Comparison of ENCODE assay signal across 25 cellular contexts in the genomic region with DNA sequence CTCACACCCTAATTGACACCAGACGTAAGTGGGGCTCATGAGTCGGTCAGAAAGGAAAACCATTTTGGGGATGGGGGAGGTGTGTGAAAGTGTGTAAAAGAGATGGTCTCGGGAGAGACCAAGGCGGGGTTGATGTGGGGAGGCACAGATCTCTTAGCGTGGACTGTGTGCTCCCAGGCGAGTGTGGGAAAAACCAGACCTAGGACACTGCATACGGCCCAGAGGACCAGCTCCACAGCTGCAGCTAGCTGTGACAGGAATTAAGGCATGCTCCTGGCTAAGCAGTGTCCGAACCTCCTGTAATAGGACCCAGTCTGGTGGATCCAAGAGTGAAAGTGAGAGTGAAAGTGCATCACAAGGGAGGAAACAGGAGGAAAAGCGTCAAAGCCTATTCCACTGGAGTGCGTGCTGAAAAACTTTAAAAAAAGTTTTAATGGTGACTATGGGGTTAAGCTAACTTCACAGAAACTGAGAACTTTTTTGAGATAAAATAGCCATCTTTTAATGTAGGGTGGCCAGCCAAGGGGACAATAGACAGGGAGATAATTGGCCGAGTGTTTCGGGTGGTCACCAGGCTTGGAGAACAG. TPM values are rescaled to one million over a fixed set of nuclear protein-coding genes. Genes with fewer than 3 reads are reported as not detected.
A peak's percentile ranks its signal among the peaks of the same experiment; 100 is the strongest.
DNase-seq lines count a peak whose midpoint lies in the region; ATAC-seq, FAIRE-seq and TF ChIP-seq lines count a peak whose summit lies in the region.
"Had no signal": no experiment of that assay in that cellular context is flagged by ENCODE, and none has a peak within 500 bp of the region (broad histone marks: within the 10 kb centered on the region; RNA-seq: fewer than 3 reads in every experiment).

No MANE protein-coding gene starts in this region.

- H2AFZ ChIP-seq in K562 (ENCODE audit: low read depth, low read length), result peak overlapping the region; percentile 79
- H2AFZ ChIP-seq: GM23338 had no signal

- no peak for TF ChIP-seq EP300 in K562 (IDR thresholded peaks at IDR 0.05; ENCODE audit: low read length)
- TF ChIP-seq EP300 in tibial nerve (IDR thresholded peaks at IDR 0.05), result no peak

- peaks cover 50% of the 10 kb centered on the region for H3K9me3 Mint-ChIP-seq in T-helper 2 cell treated with Interferon-gamma antibody and Interleukin-4, amounts not matched to agents 5 μg/mL and 100 μg/mL, for 36 hours
- H3K9me3 Mint-ChIP-seq in natural killer cell, result peaks cover 0 to 5% of the 10 kb centered on the region in 2 donors

- TF ChIP-seq CTCF in K562 (IDR thresholded peaks at IDR 0.05 in 2 of 3, conservative IDR thresholded peaks at IDR 0.05 in 1 of 3; ENCODE audit: insufficient read depth in 2 of 3, low read depth in 1 of 3, low read length in 3 of 3) (no peak), natural killer cell (IDR thresholded peaks at IDR 0.05) (no peak), adrenal gland (IDR thresholded peaks at IDR 0.05) (no peak), tibial nerve (IDR thresholded peaks at IDR 0.05) (no peak)

- H3K9me1 ChIP-seq in K562 (ENCODE audit: control insufficient read depth, insufficient read depth, low read length), result no peaks in the 10 kb centered on the region

- H3K27me3 ChIP-seq in K562 (ENCODE audit: control insufficient read depth in 2 of 2, insufficient read depth in 2 of 2, low read length in 2 of 2), result no peaks in the 10 kb centered on the region
- H3K27me3 ChIP-seq in adrenal gland, result no peaks in the 10 kb centered on the region
- no peaks in the 10 kb centered on the region for H3K27me3 ChIP-seq in tibial nerve
- H3K27me3 ChIP-seq: BE2C, MG63 had no signal

- H3K36me3 ChIP-seq in K562 (ENCODE audit: control insufficient read depth, insufficient read depth, low read length) (no peaks in the 10 kb centered on the region), adrenal gland (replicated peaks in 1 of 2) (no peaks in the 10 kb centered on the region), tibial nerve (no peaks in the 10 kb centered on the region)
- H3K36me3 ChIP-seq: BE2C, HAP-1, MG63 had no signal

- no peak overlapping the region for H3K9ac ChIP-seq in K562 (ENCODE audit: insufficient read depth in 1 of 2, low read depth in 2 of 2, low read length in 2 of 2)

- no peaks in the 10 kb centered on the region for H4K20me1 ChIP-seq in K562 (replicated peaks; ENCODE audit: control insufficient read depth, insufficient read depth, low read length)

- H3K4me3 Mint-ChIP-seq in T-helper 2 cell treated with Interferon-gamma antibody and Interleukin-4, amounts not matched to agents 5 μg/mL and 100 μg/mL, for 36 hours, result peak overlapping the region; percentile 40
- peak overlapping the region; percentile 7 for H3K4me3 Mint-ChIP-seq in natural killer cell
- H3K4me3 Mint-ChIP-seq: GM23338 had no signal

- H3K79me2 ChIP-seq in K562 (ENCODE audit: control insufficient read depth, insufficient read depth, low read length), result no peaks in the 10 kb centered on the region

- ATAC-seq in K562 (no peak), natural killer cell (no peak)
- ATAC-seq: GM23338 had no signal

- peaks cover 21% of the 10 kb centered on the region for H3K36me3 Mint-ChIP-seq in T-helper 2 cell treated with Interferon-gamma antibody and Interleukin-4, amounts not matched to agents 5 μg/mL and 100 μg/mL, for 36 hours (ENCODE audit: low read depth)
- peaks cover 7% of the 10 kb centered on the region for H3K36me3 Mint-ChIP-seq in natural killer cell

- BruUV-seq in K562 (replicated peaks; lab: Mats Ljungman, UMichigan), result no TSS peak

- H3K4me3 ChIP-seq in K562 (no peak overlapping the region), adrenal gland (no peak overlapping the region), tibial nerve (no peak overlapping the region)
- H3K4me3 ChIP-seq: GM23338, HAP-1, MG63 had no signal

- H3K27ac ChIP-seq in K562 (ENCODE audit: extremely low read depth, low read depth, low read length) (no peak overlapping the region; the same call in 2 of the 3 replicates), adrenal gland (no peak overlapping the region), tibial nerve (no peak overlapping the region)

- DNase-seq in T-helper 2 cell treated with Interferon-gamma antibody and Interleukin-4, amounts not matched to agents 5 μg/mL and 100 μg/mL, for 36 hours (ENCODE audit: low spot score), result no peak
- DNase-seq in T-helper 2 cell (no peak), K562 (ENCODE audit: extremely low read depth in 1 of 4, low spot score in 3 of 4) (no peak), natural killer cell (no peak), adrenal gland (no peak), tibial nerve (ENCODE audit: low spot score in 2 of 2) (no peak)
- DNase-seq in activated CD4-positive, alpha-beta T cell treated with anti-CD3 and anti-CD28 coated beads, Interleukin-2, amount 50 U/mL, for 1 hour, result no peak
- DNase-seq: 8988T, ACHN, BE2C, DMS53, KG1, MG63, NCI-H1105 treated with DMSO at 0.1 percent for 48 hours, NCI-H146, NCI-H2029, NCI-H446 treated with DMSO at 0.1 percent for 48 hours, NCI-H69, Right ventricle myocardium superior, RPMI8226 had no signal

- H3K9me3 ChIP-seq in K562 (replicated peaks; ENCODE audit: control insufficient read depth, insufficient read depth, low read depth, low read length), result no peaks in the 10 kb centered on the region; the same call in 1 of the 2 replicates
- no peaks in the 10 kb centered on the region for H3K9me3 ChIP-seq in adrenal gland (replicated peaks in 1 of 3)
- no peaks in the 10 kb centered on the region for H3K9me3 ChIP-seq in tibial nerve
- H3K9me3 ChIP-seq: BE2C, HAP-1 had no signal

- TF ChIP-seq POLR2A in K562 (conservative IDR thresholded peaks at IDR 0.05), result no peak
- TF ChIP-seq POLR2A in adrenal gland (IDR thresholded peaks at IDR 0.05), result no peak
- TF ChIP-seq POLR2A in tibial nerve (IDR thresholded peaks at IDR 0.05), result no peak

- intact Hi-C loops in K562 (cut with micrococcal nuclease), result no loop called here
- intact Hi-C loops in natural killer cell (cut with micrococcal nuclease), result no loop called here
- intact Hi-C loops in adrenal gland (cut with DNase I), result no loop called here

- no peak overlapping the region; the same call in 1 of the 2 replicates for H3K4me2 ChIP-seq in K562 (ENCODE audit: insufficient read depth, low read length)
- H3K4me2 ChIP-seq: GM23338 had no signal

- CTCF ChIA-PET in K562 (lab: Yijun Ruan, JAX; ENCODE audit: low intra/inter-chr PET ratio), result no interaction called here

- peak overlapping the region; percentile 51 for H3K27ac Mint-ChIP-seq in T-helper 2 cell treated with Interferon-gamma antibody and Interleukin-4, amounts not matched to agents 5 μg/mL and 100 μg/mL, for 36 hours
- H3K27ac Mint-ChIP-seq in natural killer cell, result no peak overlapping the region
- H3K27ac Mint-ChIP-seq: GM23338 had no signal

- peaks cover 16% of the 10 kb centered on the region for H3K27me3 Mint-ChIP-seq in T-helper 2 cell treated with Interferon-gamma antibody and Interleukin-4, amounts not matched to agents 5 μg/mL and 100 μg/mL, for 36 hours (ENCODE audit: low read depth)
- H3K27me3 Mint-ChIP-seq in natural killer cell (ENCODE audit: low read depth in 2 of 2), result peaks cover 28 to 34% of the 10 kb centered on the region in 2 donors

- WGBS in K562 (ENCODE audit: insufficient coverage, low coverage, missing lambda C conversion rate), result 57% methylated on average over 12 of the region's 12 CpGs
- 72 to 93% (median 88%) methylated on average over 12 of the region's 12 CpGs for WGBS in adrenal gland, 4 donors
- WGBS in tibial nerve, 2 donors, result 81 to 92% methylated on average over 12 of the region's 12 CpGs

- H3K4me1 ChIP-seq in K562 (replicated peaks in 1 of 2; ENCODE audit: control insufficient read depth in 2 of 2, insufficient read depth in 2 of 2, low read length in 2 of 2) (peaks cover 0 to 24% of the 10 kb centered on the region in 2 experiments; a peak in 3 of 5 replicates), adrenal gland (replicated peaks in 1 of 2) (no peaks in the 10 kb centered on the region), tibial nerve (no peaks in the 10 kb centered on the region)
- H3K4me1 ChIP-seq: BE2C, HAP-1 had no signal

- in situ Hi-C loops in K562 (cut with MboI), result no loop called here

- POLR2A ChIA-PET in K562 (lab: Yijun Ruan, JAX), result no interaction called here

- peaks cover 34% of the 10 kb centered on the region for H3K4me1 Mint-ChIP-seq in T-helper 2 cell treated with Interferon-gamma antibody and Interleukin-4, amounts not matched to agents 5 μg/mL and 100 μg/mL, for 36 hours (ENCODE audit: low read depth)
- peaks cover 47 to 50% of the 10 kb centered on the region in 2 donors for H3K4me1 Mint-ChIP-seq in natural killer cell
- H3K4me1 Mint-ChIP-seq: GM23338 had no signal

- TF ChIP-seq RAD21 in K562 (CRISPR knock-in tag; conservative IDR thresholded peaks at IDR 0.05 in 1 of 2, IDR thresholded peaks at IDR 0.05 in 1 of 2), result no peak

- FAIRE-seq in K562 (lab: Jason Lieb, UNC), result no peak
- FAIRE-seq: D721Med, G401.6 had no signal

RNA-seq across cellular contexts. Expression of gene IL22RA2, which starts 9.6 kb away (rescaled TPM):
- total RNA-seq in K562 (2011; cell fraction: chromatin; rRNA removed; ENCODE audit: low replicate concordance), result not detected in 2 replicates
- not detected in 2 replicates for total RNA-seq in K562 (2011; cell fraction: nucleolus; rRNA removed)
- total RNA-seq in K562 (2011; cell fraction: nucleoplasm; rRNA removed), result not detected in 2 replicates
- total RNA-seq in K562 (2014; rRNA removed) (not detected in 2 replicates), K562 (2014; rRNA removed; fragmentation: Illumina TruSeq; extraction: Trizol) (not detected in 2 replicates), K562 (2015; rRNA removed; fragmentation: Illumina TruSeq; extraction: Trizol) (not detected in 2 replicates), K562 (2021) (not detected in 2 replicates), natural killer cell (not detected), adrenal gland (not detected), tibial nerve (not detected)
- polyA plus RNA-seq in K562 (2011; rRNA removed) (not detected in 2 replicates), K562 (2014; fragmentation: Illumina TruSeq; extraction: Trizol) (not detected in 2 replicates), K562 (2014; fragmentation: Nextera tagmentation; extraction: Ambion mirVana) (not detected), K562 (2014; rRNA removed) (0.03 TPM in 1 of 2 replicates, not detected in the other), adrenal gland (not detected)
- not detected in 2 replicates for polyA plus RNA-seq in K562 (2011; cell fraction: cytosol; rRNA removed)
- polyA plus RNA-seq in K562 (2011; cell fraction: nucleus; rRNA removed), result not detected in 2 replicates
- not detected in 2 replicates for polyA plus RNA-seq in K562 (2012)
- polyA minus RNA-seq in K562 (2011; rRNA and poly(A)+ RNA removed), result not detected in 2 replicates
- polyA minus RNA-seq in K562 (2011; cell fraction: cytosol; rRNA and poly(A)+ RNA removed), result not detected in 2 replicates
- polyA minus RNA-seq in K562 (2011; cell fraction: nucleus; rRNA and poly(A)+ RNA removed), result not detected in 2 replicates
- total RNA-seq: GM23338, Right ventricle myocardium superior, SK-MEL-5 had no signal
- polyA plus RNA-seq: GM23338 had no signal

RNA-seq across cellular contexts. Expression of gene IFNGR1, which starts 55.4 kb away (rescaled TPM):
- total RNA-seq in K562 (2011; cell fraction: chromatin; rRNA removed; ENCODE audit: low replicate concordance), result 20.6 and 45.2 TPM in 2 replicates
- total RNA-seq in K562 (2011; cell fraction: nucleolus; rRNA removed), result 21.5 and 26.5 TPM in 2 replicates
- total RNA-seq in K562 (2011; cell fraction: nucleoplasm; rRNA removed), result 30.9 and 31.5 TPM in 2 replicates
- total RNA-seq in K562 (2014; rRNA removed) (13.4 and 14.7 TPM in 2 replicates), K562 (2014; rRNA removed; fragmentation: Illumina TruSeq; extraction: Trizol) (26.7 and 31.3 TPM in 2 replicates), K562 (2015; rRNA removed; fragmentation: Illumina TruSeq; extraction: Trizol) (33.4 and 38.9 TPM in 2 replicates), K562 (2021) (16.8 and 17.7 TPM in 2 replicates), natural killer cell (100 to 1,000 TPM in 2 of 3 donors, 10 to 100 TPM in 1; 77.5 to 128 (median 100) TPM), adrenal gland (100 to 1,000 TPM in 1 of 8 donors, 10 to 100 TPM in 7; 55.5 to 104 (median 73.3) TPM), tibial nerve (100 to 1,000 TPM in 1 of 4 donors, 10 to 100 TPM in 3; 73.8 to 125 (median 97.8) TPM)
- polyA plus RNA-seq in K562 (2011; rRNA removed) (33.0 and 52.5 TPM in 2 replicates), K562 (2014; fragmentation: Illumina TruSeq; extraction: Trizol) (22.4 and 26.7 TPM in 2 replicates), K562 (2014; fragmentation: Nextera tagmentation; extraction: Ambion mirVana) (10 to 100 TPM; 41.5 to 47.0 TPM), K562 (2014; rRNA removed) (19.3 and 21.2 TPM in 2 replicates), adrenal gland (100 to 1,000 TPM in 1 of 3 donors, 10 to 100 TPM in 2; 61.5 to 110 (median 65.0) TPM)
- polyA plus RNA-seq in K562 (2011; cell fraction: cytosol; rRNA removed), result 4.8 and 21.0 TPM in 2 replicates
- 24.7 and 52.5 TPM in 2 replicates for polyA plus RNA-seq in K562 (2011; cell fraction: nucleus; rRNA removed)
- polyA plus RNA-seq in K562 (2012), result 22.6 and 25.6 TPM in 2 replicates
- 16.9 and 42.2 TPM in 2 replicates for polyA minus RNA-seq in K562 (2011; rRNA and poly(A)+ RNA removed)
- polyA minus RNA-seq in K562 (2011; cell fraction: cytosol; rRNA and poly(A)+ RNA removed), result 8.5 and 22.1 TPM in 2 replicates
- polyA minus RNA-seq in K562 (2011; cell fraction: nucleus; rRNA and poly(A)+ RNA removed), result 11.8 and 45.1 TPM in 2 replicates
